In the genomic region with DNA sequence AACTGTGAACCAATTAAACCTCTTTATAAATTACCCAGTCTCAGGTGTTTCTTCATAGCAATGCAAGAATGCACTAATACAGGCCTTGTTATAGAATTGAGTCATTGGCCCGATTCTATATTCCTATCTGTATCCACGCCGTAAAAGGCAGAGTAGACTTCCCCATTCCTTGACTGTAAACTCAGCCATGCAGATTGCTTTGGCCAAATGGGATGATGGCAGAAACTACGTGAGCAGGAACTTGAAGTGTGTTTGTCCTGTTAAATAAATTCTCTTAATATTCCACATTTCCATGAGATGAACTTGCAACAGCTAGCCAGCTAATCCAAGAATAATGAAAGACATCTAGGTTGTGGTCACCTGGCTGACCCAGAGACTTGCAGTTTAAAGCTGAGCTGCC, we compare ENCODE assay signal across 30 cellular contexts.
"Had no signal": no experiment of that assay in that cellular context is flagged by ENCODE, and none has a peak within 500 bp of the region (broad histone marks: within the 10 kb centered on the region; RNA-seq: fewer than 3 reads in every experiment).

No MANE protein-coding gene starts in this region.

- H3K27me3 ChIP-seq: adrenal gland, ascending aorta, body of pancreas, brain microvascular endothelial cell, breast epithelium, cardiac muscle cell had no signal

- DNase-seq: activated effector memory CD4-positive, alpha-beta T cell treated with anti-CD3 and anti-CD28 coated beads, Interleukin-2, amount 50 U/mL, for 16 hours; activated effector memory CD4-positive, alpha-beta T cell treated with Interleukin-2 at 50 U/mL for 16 hours; activated gamma-delta T cell; activated gamma-delta T cell treated with Interleukin-2 at 50 U/mL for 16 hours; activated naive CD4-positive, alpha-beta T cell; activated naive CD4-positive, alpha-beta T cell treated with anti-CD3 and anti-CD28 coated beads for 36 hours; activated naive CD4-positive, alpha-beta T cell treated with anti-CD3 and anti-CD28 coated beads, Interleukin-2, amount 10 ng/mL, durations not matched to agents 7 days and 5 days; activated naive CD4-positive, alpha-beta T cell treated with anti-CD3 and anti-CD28 coated beads, Interleukin-2, amount 50 U/mL, for 16 hours; activated naive CD4-positive, alpha-beta T cell treated with Interleukin-2 at 50 U/mL for 16 hours; activated naive CD8-positive, alpha-beta T cell treated with anti-CD3 and anti-CD28 coated beads for 36 hours; activated naive CD8-positive, alpha-beta T cell treated with anti-CD3 and anti-CD28 coated beads, Interleukin-2, amount 10 ng/mL, durations not matched to agents 7 days and 5 days; activated naive CD8-positive, alpha-beta T cell treated with anti-CD3 and anti-CD28 coated beads, Interleukin-2, amount 50 U/mL, for 24 hours; activated T-cell treated with anti-CD3 and anti-CD28 coated beads, Interleukin-2, amount 50 U/mL, for 1 hour; activated T-cell treated with anti-CD3 and anti-CD28 coated beads, Interleukin-2, amount 50 U/mL, for 24 hours; activated T-cell treated with anti-CD3 and anti-CD28 coated beads, Interleukin-2, amount 50 U/mL, for 4 hours; activated T-cell treated with anti-CD3 and anti-CD28 coated beads, Interleukin-2, amount 50 U/mL, for 48 hours; activated T-cell treated with anti-CD3 and anti-CD28 coated beads, Interleukin-2, amount 50 U/mL, for 72 hours; adrenal gland; amniotic stem cell; amygdala; anterior cingulate cortex; aorta; body of pancreas; brain microvascular endothelial cell; caudate nucleus; central memory CD4-positive, alpha-beta T cell; cerebellar nuclear complex had no signal

- H3K9me3 ChIP-seq: adrenal gland, ascending aorta, body of pancreas, breast epithelium had no signal

- H3K4me3 ChIP-seq: adrenal gland, ascending aorta, body of pancreas, breast epithelium, cardiac muscle cell had no signal

- H3K4me1 ChIP-seq: adrenal gland had no signal

- H3K27ac ChIP-seq: adrenal gland, ascending aorta, body of pancreas, brain microvascular endothelial cell, breast epithelium, cardiac muscle cell had no signal

- H3K36me3 ChIP-seq: adrenal gland, ascending aorta, brain microvascular endothelial cell, breast epithelium, cardiac muscle cell had no signal
